Comparison of ENCODE assay signal across 22 cellular contexts in genomic region chr10:105585215-105585614, GRCh38.
DNase-seq lines count a peak whose midpoint lies in the region; ATAC-seq and TF ChIP-seq lines count a peak whose summit lies in the region.
"Had no signal": no experiment of that assay in that cellular context is flagged by ENCODE, and none has a peak within 500 bp of the region (broad histone marks: within the 10 kb centered on the region; RNA-seq: fewer than 3 reads in every experiment).

No MANE protein-coding gene starts in this region.

- H3K4me3 ChIP-seq in IMR-90 (ENCODE audit: insufficient read depth, low read depth, low read length): no peak overlapping the region
- H3K4me3 ChIP-seq in mammary epithelial cell (replicated peaks in 1 of 3; ENCODE audit: insufficient read depth in 1 of 3, low read depth in 2 of 3, low read length in 3 of 3): no peak overlapping the region
- H3K4me3 ChIP-seq in mucosa of descending colon: no peak overlapping the region
- H3K4me3 ChIP-seq: Peyer's patch had no signal

- BruUV-seq in IMR-90 (replicated peaks; lab: Mats Ljungman, UMichigan): no TSS peak
- no TSS peak for BruUV-seq in mammary epithelial cell (replicated peaks; lab: Mats Ljungman, UMichigan)

- peak overlapping the region; percentile 58; the same call in 1 of the 2 replicates for H3K56ac ChIP-seq in IMR-90 (ENCODE audit: extremely low read depth, insufficient read depth, low read length)

- dilution Hi-C loops in IMR-90 (cut with HindIII; ENCODE audit: low sequenced_read_pairs, unreplicated experiment) (no loop called here), mammary epithelial cell (cut with HindIII; ENCODE audit: low sequenced_read_pairs) (no loop called here)

- intact Hi-C loops in IMR-90 (cut with micrococcal nuclease) (no loop called here), mammary epithelial cell (cut with micrococcal nuclease) (no loop called here), head of caudate nucleus (cut with DNase I) (no loop called here), mucosa of descending colon (cut with DNase I, micrococcal nuclease) (no loop called here)

- H2BK5ac ChIP-seq in IMR-90 (ENCODE audit: low read depth, low read length, poor library complexity, severe bottlenecking): peak overlapping the region; percentile 30

- H2AFZ ChIP-seq in IMR-90 (replicated peaks; ENCODE audit: low read length, poor library complexity) (no peak overlapping the region), mammary epithelial cell (ENCODE audit: low read depth, low read length) (no peak overlapping the region)

- H2BK15ac ChIP-seq in IMR-90 (ENCODE audit: low read depth, low read length): peak overlapping the region; percentile 15; the same call in 1 of the 3 replicates

- no peak overlapping the region; the same call in 1 of the 2 replicates for H3K27ac ChIP-seq in IMR-90 (ENCODE audit: insufficient read depth, low read length)
- H3K27ac ChIP-seq in mammary epithelial cell (ENCODE audit: insufficient read depth, low read depth, low read length): peak overlapping the region; percentile 49
- H3K27ac ChIP-seq: C4-2B, Peyer's patch had no signal

- 0 out of 2 replicates have a peak overlapping the region, but pooled peaks have one; percentile 25 for H3K14ac ChIP-seq in IMR-90 (replicated peaks; ENCODE audit: low read depth, low read length)

- H3K4me2 ChIP-seq in IMR-90 (ENCODE audit: low read depth, low read length): peak overlapping the region; percentile 46; the same call in 1 of the 2 replicates
- H3K4me2 ChIP-seq in mammary epithelial cell (ENCODE audit: insufficient read depth, low read depth, low read length): peak overlapping the region; percentile 54

- no peaks in the 10 kb centered on the region for H3K9me1 ChIP-seq in IMR-90 (ENCODE audit: insufficient read depth, low read length)

- peak overlapping the region; percentile 71 for H2BK120ac ChIP-seq in IMR-90 (ENCODE audit: low read depth, low read length)

- H2AK5ac ChIP-seq in IMR-90 (ENCODE audit: low read depth, low read length): no peak overlapping the region

- ATAC-seq in IMR-90 (ENCODE audit: low read depth): no peak
- no peak for ATAC-seq in HG03159 (IDR thresholded peaks at IDR 0.05; ENCODE audit: unreplicated experiment)
- ATAC-seq in mucosa of descending colon: no peak
- ATAC-seq: Right ventricle myocardium inferior had no signal

- DNase-seq in A172 (ENCODE audit: low spot score): peak; percentile 4
- no peak for DNase-seq in IMR-90
- peak; percentile 19 for DNase-seq in mammary epithelial cell
- peak; percentile 61 for DNase-seq in kidney tubule cell (ENCODE audit: low spot score)
- no peak for DNase-seq in head of caudate nucleus
- DNase-seq in T-helper 9 cell: no peak
- no peak for DNase-seq in mucosa of descending colon
- DNase-seq: 8988T; CD8-positive, alpha-beta memory T cell; GF-D8; KG1; NCI-H1092 treated with DMSO at 0.1 percent for 48 hours; NCI-H1436 treated with DMSO at 0.1 percent for 48 hours; NCI-H1930; NCI-H226; NCI-H510A treated with DMSO at 0.1 percent for 48 hours; NCI-H774; NK-92 treated with Interleukin-12 subunit alpha and Interleukin-12 subunit beta, amount 100 ng/mL, for 24 hours; Peyer's patch had no signal

- H4K91ac ChIP-seq in IMR-90 (ENCODE audit: insufficient read depth, low read depth, low read length): peak overlapping the region; percentile 50; the same call in 1 of the 2 replicates

- H2AK9ac ChIP-seq in IMR-90 (replicated peaks; ENCODE audit: low read depth, low read length, poor library complexity): no peak overlapping the region

- no peak for TF ChIP-seq POLR2A in IMR-90 (IDR thresholded peaks at IDR 0.05; ENCODE audit: low read depth, low read length)

- H3K23ac ChIP-seq in IMR-90 (ENCODE audit: low read depth, low read length): no peak overlapping the region

- in situ Hi-C loops in IMR-90 (cut with MboI; ENCODE audit: low sequenced_read_pairs) (no loop called here), mammary epithelial cell (cut with MboI; ENCODE audit: low sequenced_read_pairs in 2 of 2) (no loop called here)

- WGBS in IMR-90 (ENCODE audit: extremely low coverage in 2 of 2, insufficient read length in 1 of 2), 2 experiments: no CpG with 5 or more reads among the region's 1 CpG
- WGBS in mammary epithelial cell (ENCODE audit: low coverage, missing lambda C conversion rate): 75% methylated on average over 1 of the region's 1 CpG

- TF ChIP-seq RAD21 in IMR-90 (IDR thresholded peaks at IDR 0.05; ENCODE audit: low read length): no peak

- peak overlapping the region; percentile 86; the same call in 1 of the 2 replicates for H3K18ac ChIP-seq in IMR-90 (ENCODE audit: low read depth, low read length)

- peak overlapping the region; percentile 80 for H2BK20ac ChIP-seq in IMR-90 (ENCODE audit: low read depth, low read length)

- H4K5ac ChIP-seq in IMR-90 (ENCODE audit: low read depth, low read length): peak overlapping the region; percentile 54; the same call in 1 of the 2 replicates

- CTCF ChIA-PET in IMR-90 (lab: Yijun Ruan, JAX) (no interaction called here), mammary epithelial cell (lab: Charles Lee; ENCODE audit: low non-redundant PET) (no interaction called here)

- H3K27me3 ChIP-seq in IMR-90 (ENCODE audit: control insufficient read depth, insufficient read depth, low read length) (no peaks in the 10 kb centered on the region), mammary epithelial cell (ENCODE audit: insufficient read depth, low read length) (no peaks in the 10 kb centered on the region)
- H3K27me3 ChIP-seq: Peyer's patch had no signal

- H3K9me3 ChIP-seq in IMR-90 (ENCODE audit: control insufficient read depth, insufficient read depth, low read length) (no peaks in the 10 kb centered on the region), mammary epithelial cell (replicated peaks; ENCODE audit: insufficient read depth, low read length) (no peaks in the 10 kb centered on the region), mucosa of descending colon (no peaks in the 10 kb centered on the region)
- H3K9me3 ChIP-seq: Peyer's patch had no signal

- no peaks in the 10 kb centered on the region for H3K79me1 ChIP-seq in IMR-90 (ENCODE audit: low read depth in 1 of 2, low read length in 2 of 2)

- H4K20me1 ChIP-seq in IMR-90 (ENCODE audit: insufficient read depth, low read length) (no peaks in the 10 kb centered on the region), mammary epithelial cell (ENCODE audit: insufficient read depth, low read length) (no peaks in the 10 kb centered on the region)

- TF ChIP-seq CTCF in IMR-90 (conservative IDR thresholded peaks at IDR 0.05; ENCODE audit: low read depth, low read length) (no peak), mammary epithelial cell (conservative IDR thresholded peaks at IDR 0.05 in 1 of 2, IDR thresholded peaks at IDR 0.05 in 1 of 2; ENCODE audit: extremely low read depth in 1 of 2, insufficient read depth in 1 of 2, low read depth in 1 of 2, low read length in 2 of 2) (no peak), mucosa of descending colon (IDR thresholded peaks at IDR 0.05) (no peak)

- H3K4me1 ChIP-seq in IMR-90 (ENCODE audit: control insufficient read depth, insufficient read depth, low read length) (peaks cover 5% of the 10 kb centered on the region), mammary epithelial cell (ENCODE audit: insufficient read depth, low read length) (peaks cover 5% of the 10 kb centered on the region), mucosa of descending colon (ENCODE audit: low read depth) (no peaks in the 10 kb centered on the region)
- H3K4me1 ChIP-seq: Peyer's patch had no signal

- no peaks in the 10 kb centered on the region for H3K36me3 ChIP-seq in IMR-90 (ENCODE audit: control insufficient read depth, insufficient read depth, low read length)
- no peaks in the 10 kb centered on the region for H3K36me3 ChIP-seq in mammary epithelial cell (ENCODE audit: insufficient read depth, low read length)
- H3K36me3 ChIP-seq in mucosa of descending colon (ENCODE audit: low read depth): no peaks in the 10 kb centered on the region
- H3K36me3 ChIP-seq: Peyer's patch had no signal

- POLR2A ChIA-PET in IMR-90 (lab: Charles Lee; ENCODE audit: unreplicated experiment): no interaction called here

- H3K4ac ChIP-seq in IMR-90 (ENCODE audit: low read depth, low read length): peak overlapping the region; percentile 21; the same call in 1 of the 2 replicates

- H3K9ac ChIP-seq in IMR-90 (ENCODE audit: low read depth, low read length) (no peak overlapping the region), mammary epithelial cell (ENCODE audit: insufficient read depth, low read length) (no peak overlapping the region)

- H3K79me2 ChIP-seq in mammary epithelial cell (ENCODE audit: insufficient read depth, low read length): no peaks in the 10 kb centered on the region

- H4K8ac ChIP-seq in IMR-90 (ENCODE audit: low read depth in 2 of 2, low read length in 2 of 2): peak overlapping the region in 1 of 2 experiments; percentile 37; a peak in 1 of 4 replicates

TF ChIP-seq in IMR-90, 13 proteins besides CTCF, POLR2A, EP300 and RAD21 (continues in another document):
- TF ChIP-seq MAFK (IDR thresholded peaks at IDR 0.05; ENCODE audit: low read depth, low read length): no peak
- TF ChIP-seq SMC3 (IDR thresholded peaks at IDR 0.05; ENCODE audit: low read depth, low read length): no peak
- TF ChIP-seq RFX5 (IDR thresholded peaks at IDR 0.05; ENCODE audit: low read depth, low read length): no peak
- no peak for TF ChIP-seq MAZ (IDR thresholded peaks at IDR 0.05; ENCODE audit: borderline replicate concordance, low read depth, low read length)
- no peak for TF ChIP-seq RCOR1 (IDR thresholded peaks at IDR 0.05; ENCODE audit: insufficient replicate concordance, low read length)
- TF ChIP-seq BHLHE40 (IDR thresholded peaks at IDR 0.05; ENCODE audit: low read depth, low read length): no peak
- TF ChIP-seq, protein P1, sequence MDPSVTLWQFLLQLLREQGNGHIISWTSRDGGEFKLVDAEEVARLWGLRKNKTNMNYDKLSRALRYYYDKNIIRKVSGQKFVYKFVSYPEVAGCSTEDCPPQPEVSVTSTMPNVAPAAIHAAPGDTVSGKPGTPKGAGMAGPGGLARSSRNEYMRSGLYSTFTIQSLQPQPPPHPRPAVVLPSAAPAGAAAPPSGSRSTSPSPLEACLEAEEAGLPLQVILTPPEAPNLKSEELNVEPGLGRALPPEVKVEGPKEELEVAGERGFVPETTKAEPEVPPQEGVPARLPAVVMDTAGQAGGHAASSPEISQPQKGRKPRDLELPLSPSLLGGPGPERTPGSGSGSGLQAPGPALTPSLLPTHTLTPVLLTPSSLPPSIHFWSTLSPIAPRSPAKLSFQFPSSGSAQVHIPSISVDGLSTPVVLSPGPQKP (IDR thresholded peaks at IDR 0.05; ENCODE audit: borderline replicate concordance, low read depth, low read length): no peak
- TF ChIP-seq NFE2L2 (IDR thresholded peaks at IDR 0.05; ENCODE audit: low read depth, low read length): no peak
- TF ChIP-seq FOS (IDR thresholded peaks at IDR 0.05; ENCODE audit: low read depth, low read length): no peak
- TF ChIP-seq CHD1 (IDR thresholded peaks at IDR 0.05; ENCODE audit: low read depth, low read length): no peak
- no peak for TF ChIP-seq MXI1 (IDR thresholded peaks at IDR 0.05; ENCODE audit: borderline replicate concordance, low read depth, low read length)
- no peak for TF ChIP-seq CEBPB (IDR thresholded peaks at IDR 0.05; ENCODE audit: low read depth, low read length)

Comparison
In these comparisons a context has a peak if more than half of its experiments do, and no peak if none do; other contexts are left out.
1. DNase-seq: peak in A172 (single experiment), mammary epithelial cell (single experiment) and kidney tubule cell (single experiment); none in IMR-90 (single experiment), head of caudate nucleus (0 of 42), T-helper 9 cell (single experiment) and mucosa of descending colon (0 of 3).